ENCODE assay signal across 28 cellular contexts in genomic region chr5:160550075-160550474, GRCh38.
"Had no signal": no experiment of that assay in that cellular context is flagged by ENCODE, and none has a peak within 500 bp of the region (broad histone marks: within the 10 kb centered on the region; RNA-seq: fewer than 3 reads in every experiment).

No MANE protein-coding gene starts in this region.

- H3K4me1 ChIP-seq: neural progenitor cell, parathyroid adenoma, psoas muscle, right lobe of liver, sigmoid colon, suprapubic skin, testis, tibial artery, transverse colon, upper lobe of right lung, uterus had no signal

- H3K9me3 ChIP-seq: ovary, psoas muscle, right lobe of liver, suprapubic skin, testis, transverse colon, upper lobe of right lung, uterus had no signal

- H3K27me3 Mint-ChIP-seq: progenitor cell of endocrine pancreas; stimulated activated memory B cell treated with anti-CD40 and anti-IgM and Interleukin-4, amounts not matched to agents 10 μg/mL and 1 μg/mL and 100 μg/mL, for 72 hours had no signal

- H3K79me2 ChIP-seq: parathyroid adenoma had no signal

- H3K4me2 ChIP-seq: neural progenitor cell had no signal

- DNase-seq: naive thymus-derived CD4-positive, alpha-beta T cell; natural killer cell; occipital lobe; ovary; psoas muscle; right lobe of liver; sigmoid colon; small intestine; stimulated activated CD4-positive, alpha-beta T cell treated with anti-CD3 and anti-CD28 coated beads, Interleukin-15, amount 100 ng/mL, for 24 hours; stimulated activated CD4-positive, alpha-beta T cell treated with anti-CD3 and anti-CD28 coated beads, Interleukin-2, amount 100 ng/mL, for 24 hours; stimulated activated CD4-positive, alpha-beta T cell treated with anti-CD3 and anti-CD28 coated beads, Interleukin-2, amount 100 ng/mL, for 48 hours; stimulated activated CD4-positive, alpha-beta T cell treated with anti-CD3 and anti-CD28 coated beads, Interleukin-4, amount 100 ng/mL, for 24 hours; stimulated activated naive CD4-positive, alpha-beta T cell; stimulated activated naive CD8-positive, alpha-beta T cell treated with anti-CD3 and anti-CD28 coated beads, Interleukin-15, amount 100 ng/mL, for 72 hours; stimulated activated naive CD8-positive, alpha-beta T cell treated with anti-CD3 and anti-CD28 coated beads, Interleukin-15, Interleukin-2, amounts not matched to agents 100 U/mL and 50 U/mL, for 24 hours; substantia nigra; testis; tibial artery; transverse colon; upper lobe of right lung; uterus had no signal

- H3K9ac ChIP-seq: neural progenitor cell, parathyroid adenoma had no signal

- H3K36me3 ChIP-seq: neural progenitor cell, ovary, right lobe of liver, sigmoid colon, suprapubic skin, tibial artery, transverse colon, upper lobe of right lung, uterus had no signal

- H3K27ac Mint-ChIP-seq: naive thymus-derived CD4-positive, alpha-beta T cell; natural killer cell; nephron; neural progenitor cell; progenitor cell of endocrine pancreas; stimulated activated memory B cell treated with anti-CD40 and anti-IgM and Interleukin-4, amounts not matched to agents 10 μg/mL and 1 μg/mL and 100 μg/mL, for 72 hours; stimulated activated naive CD8-positive, alpha-beta T cell treated with anti-CD3 and anti-CD28 coated beads, Interleukin-15, amount 100 ng/mL, for 72 hours; type B pancreatic cell had no signal

- H3K27ac ChIP-seq: neural progenitor cell, ovary, parathyroid adenoma, psoas muscle, right lobe of liver, sigmoid colon, suprapubic skin, testis, tibial artery, transverse colon, upper lobe of right lung, uterus had no signal

- H3K4me1 Mint-ChIP-seq: naive thymus-derived CD4-positive, alpha-beta T cell; natural killer cell; nephron; stimulated activated memory B cell treated with anti-CD40 and anti-IgM and Interleukin-4, amounts not matched to agents 10 μg/mL and 1 μg/mL and 100 μg/mL, for 72 hours; stimulated activated naive CD8-positive, alpha-beta T cell treated with anti-CD3 and anti-CD28 coated beads, Interleukin-15, amount 100 ng/mL, for 72 hours had no signal

- H2AFZ ChIP-seq: neural progenitor cell, parathyroid adenoma had no signal

- H3K9me3 Mint-ChIP-seq: natural killer cell, nephron, neural progenitor cell, type B pancreatic cell had no signal

- ATAC-seq: naive thymus-derived CD4-positive, alpha-beta T cell; natural killer cell; psoas muscle; right lobe of liver; stimulated activated memory B cell treated with anti-CD40 and anti-IgM and Interleukin-4, amounts not matched to agents 10 μg/mL and 1 μg/mL and 100 μg/mL, for 72 hours; stimulated activated naive CD8-positive, alpha-beta T cell treated with anti-CD3 and anti-CD28 coated beads, Interleukin-15, amount 100 ng/mL, for 72 hours; stimulated activated naive CD8-positive, alpha-beta T cell treated with anti-CD3 and anti-CD28 coated beads, Interleukin-15, Interleukin-2, amounts not matched to agents 100 U/mL and 50 U/mL, for 24 hours; upper lobe of right lung had no signal

- H3K27me3 ChIP-seq: neural progenitor cell, ovary, right lobe of liver, sigmoid colon, suprapubic skin, testis, tibial artery, transverse colon, upper lobe of right lung, uterus had no signal

- H3K4me3 Mint-ChIP-seq: naive thymus-derived CD4-positive, alpha-beta T cell; natural killer cell; nephron; neural progenitor cell; stimulated activated memory B cell treated with anti-CD40 and anti-IgM and Interleukin-4, amounts not matched to agents 10 μg/mL and 1 μg/mL and 100 μg/mL, for 72 hours; stimulated activated naive CD8-positive, alpha-beta T cell treated with anti-CD3 and anti-CD28 coated beads, Interleukin-15, amount 100 ng/mL, for 72 hours; type B pancreatic cell had no signal

- H3K4me3 ChIP-seq: neural progenitor cell, ovary, psoas muscle, right lobe of liver, sigmoid colon, suprapubic skin, testis, tibial artery, transverse colon, upper lobe of right lung, uterus had no signal

- H3K36me3 Mint-ChIP-seq: natural killer cell; neural progenitor cell; stimulated activated memory B cell treated with anti-CD40 and anti-IgM and Interleukin-4, amounts not matched to agents 10 μg/mL and 1 μg/mL and 100 μg/mL, for 72 hours; type B pancreatic cell had no signal
